Comparison of ENCODE assay signal across 17 cellular contexts in the genomic region with DNA sequence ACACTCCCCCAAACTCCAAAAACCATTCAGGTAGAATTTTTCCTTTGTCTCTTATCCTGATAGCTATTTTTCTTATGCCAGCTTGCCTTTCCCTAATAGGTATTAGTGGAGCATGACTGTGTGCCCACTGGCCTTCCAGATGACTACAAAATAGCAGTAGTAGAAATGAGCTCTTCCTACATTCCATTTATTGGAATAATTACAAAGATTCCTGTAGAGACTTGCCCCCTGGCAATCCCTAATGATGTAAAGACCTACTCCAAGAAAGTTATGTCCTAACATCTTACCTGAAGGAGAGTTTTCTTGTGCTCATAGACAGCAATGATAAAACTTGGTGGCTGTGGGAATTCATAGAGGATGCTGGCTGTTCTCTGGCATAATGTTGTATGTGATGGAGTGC.
A peak's percentile ranks its signal among the peaks of the same experiment; 100 is the strongest.
DNase-seq lines count a peak whose midpoint lies in the region; TF ChIP-seq lines count a peak whose summit lies in the region.
"Had no signal": no experiment of that assay in that cellular context is flagged by ENCODE, and none has a peak within 500 bp of the region (broad histone marks: within the 10 kb centered on the region; RNA-seq: fewer than 3 reads in every experiment).

No MANE protein-coding gene starts in this region.

- H3K36me3 ChIP-seq in mammary epithelial cell (ENCODE audit: insufficient read depth, low read length) (no peaks in the 10 kb centered on the region), trophoblast cell (ENCODE audit: control insufficient read depth in 1 of 2, insufficient read depth in 2 of 2, low read length in 2 of 2) (no peaks in the 10 kb centered on the region)
- H3K36me3 ChIP-seq: BLaER1, HAP-1 had no signal

- H3K27me3 Mint-ChIP-seq in MCF 10A (ENCODE audit: insufficient read depth, unreplicated experiment): no peaks in the 10 kb centered on the region
- H3K27me3 Mint-ChIP-seq: B cell had no signal

- H4K20me1 ChIP-seq in mammary epithelial cell (ENCODE audit: insufficient read depth, low read length): no peaks in the 10 kb centered on the region
- H4K20me1 ChIP-seq: BLaER1 had no signal

- no peak overlapping the region for H4K91ac ChIP-seq in trophoblast cell (ENCODE audit: low read depth, low read length)

- in situ Hi-C loops in mammary epithelial cell (cut with MboI; ENCODE audit: low sequenced_read_pairs in 2 of 2): no loop called here

- POLR2A ChIA-PET in MCF 10A (lab: Yijun Ruan, JAX): interaction anchor here (0.9 to 2.1 kb wide), 4 partner anchors 9 to 12 kb away, joined by 3 to 7 read pairs (median 4); no protein-coding TSS in a partner anchor

- no peaks in the 10 kb centered on the region for H3K9me3 Mint-ChIP-seq in MCF 10A (ENCODE audit: unreplicated experiment)
- H3K9me3 Mint-ChIP-seq: CD8-positive, alpha-beta T cell had no signal

- H3K9ac ChIP-seq in mammary epithelial cell (ENCODE audit: insufficient read depth, low read length): no peak overlapping the region
- no peak overlapping the region for H3K9ac ChIP-seq in trophoblast cell (ENCODE audit: low read length)
- H3K9ac ChIP-seq: BLaER1 had no signal

- intact Hi-C loops in mammary epithelial cell (cut with micrococcal nuclease): no loop called here
- intact Hi-C loops in MCF 10A (cut with micrococcal nuclease): loop anchor here (10.0 kb wide), 1 partner anchor 1948 kb away; no protein-coding TSS in a partner anchor
- intact Hi-C loops in cardiac septum (cut with DNase I): no loop called here

- H4K8ac ChIP-seq in trophoblast cell (ENCODE audit: low read depth, low read length): no peak overlapping the region

- no peak overlapping the region for H3K23ac ChIP-seq in trophoblast cell (ENCODE audit: low read length)

- H3K79me2 ChIP-seq in mammary epithelial cell (ENCODE audit: insufficient read depth, low read length) (no peaks in the 10 kb centered on the region), trophoblast cell (ENCODE audit: control insufficient read depth, insufficient read depth, low read length, poor library complexity) (no peaks in the 10 kb centered on the region)

- no peak overlapping the region for H3K18ac ChIP-seq in trophoblast cell (ENCODE audit: low read length)

- DNase-seq in mammary epithelial cell (peak; percentile 75), MCF 10A (ENCODE audit: unreplicated experiment) (no peak), epithelial cell of prostate (ENCODE audit: low read depth, low spot score) (peak; percentile 46), trophoblast cell (peak; percentile 30 to 68), NCI-H2107 (lab: John Stamatoyannopoulos, UW) (no peak), cardiac septum (ENCODE audit: low spot score) (no peak)
- DNase-seq: Caco-2; CD4-positive, CD25-positive, alpha-beta regulatory T cell; CD8-positive, alpha-beta T cell; DMS153; GOT3; HFFc6 had no signal

- H3K4me3 ChIP-seq in mammary epithelial cell (replicated peaks in 1 of 3; ENCODE audit: insufficient read depth in 1 of 3, low read depth in 2 of 3, low read length in 3 of 3) (no peak overlapping the region), trophoblast cell (ENCODE audit: low read depth, low read length) (no peak overlapping the region)
- H3K4me3 ChIP-seq: BLaER1, HAP-1 had no signal

- H3K4me1 ChIP-seq in mammary epithelial cell (ENCODE audit: insufficient read depth, low read length) (peaks cover 14% of the 10 kb centered on the region), trophoblast cell (ENCODE audit: control insufficient read depth in 1 of 2, insufficient read depth in 2 of 2, low read length in 2 of 2) (no peaks in the 10 kb centered on the region)
- H3K4me1 ChIP-seq: BLaER1, Caco-2, HAP-1 had no signal

- H3K4me3 Mint-ChIP-seq in MCF 10A (ENCODE audit: unreplicated experiment): no peak overlapping the region
- H3K4me3 Mint-ChIP-seq: B cell; CD4-positive, CD25-positive, alpha-beta regulatory T cell; CD8-positive, alpha-beta T cell; HFFc6 had no signal

- H3K36me3 Mint-ChIP-seq in MCF 10A (ENCODE audit: insufficient read depth, unreplicated experiment): no peaks in the 10 kb centered on the region
- H3K36me3 Mint-ChIP-seq: CD4-positive, CD25-positive, alpha-beta regulatory T cell; CD8-positive, alpha-beta T cell had no signal

- H3K27ac Mint-ChIP-seq in MCF 10A (ENCODE audit: low read depth, unreplicated experiment): no peak overlapping the region
- H3K27ac Mint-ChIP-seq: B cell; CD4-positive, CD25-positive, alpha-beta regulatory T cell; CD8-positive, alpha-beta T cell; HFFc6 had no signal

- no peaks in the 10 kb centered on the region for H3K79me1 ChIP-seq in trophoblast cell (ENCODE audit: low read length)

- no peak overlapping the region for H2BK12ac ChIP-seq in trophoblast cell (ENCODE audit: low read length)

- no peak for TF ChIP-seq CTCF in mammary epithelial cell (conservative IDR thresholded peaks at IDR 0.05 in 1 of 2, IDR thresholded peaks at IDR 0.05 in 1 of 2; ENCODE audit: extremely low read depth in 1 of 2, insufficient read depth in 1 of 2, low read depth in 1 of 2, low read length in 2 of 2)
- no peak for TF ChIP-seq CTCF in MCF 10A (IDR thresholded peaks at IDR 0.05; ENCODE audit: unreplicated experiment)

- H2BK120ac ChIP-seq in trophoblast cell (ENCODE audit: insufficient read depth, low read length, poor library complexity): no peak overlapping the region

- H3K4me1 Mint-ChIP-seq in MCF 10A (ENCODE audit: insufficient read depth, unreplicated experiment): peaks cover 9% of the 10 kb centered on the region
- H3K4me1 Mint-ChIP-seq: B cell; CD4-positive, CD25-positive, alpha-beta regulatory T cell had no signal

- BruUV-seq in mammary epithelial cell (replicated peaks; lab: Mats Ljungman, UMichigan) (no TSS peak), MCF 10A (replicated peaks; lab: Mats Ljungman, UMichigan) (no TSS peak)

- peak overlapping the region; percentile 22 for H2AFZ ChIP-seq in mammary epithelial cell (ENCODE audit: low read depth, low read length)
- no peak overlapping the region for H2AFZ ChIP-seq in trophoblast cell (ENCODE audit: insufficient read depth, low read length, poor library complexity)

- no peak overlapping the region for H3K27ac ChIP-seq in mammary epithelial cell (ENCODE audit: insufficient read depth, low read depth, low read length)
- no peak overlapping the region for H3K27ac ChIP-seq in epithelial cell of prostate
- H3K27ac ChIP-seq in trophoblast cell (ENCODE audit: low read depth, low read length): no peak overlapping the region
- H3K27ac ChIP-seq: 22Rv1, BLaER1, C4-2B had no signal

- H4K12ac ChIP-seq in trophoblast cell (ENCODE audit: low read depth, low read length): no peak overlapping the region

- no peak overlapping the region for H2BK5ac ChIP-seq in trophoblast cell (ENCODE audit: low read depth, low read length, poor library complexity)

- no peaks in the 10 kb centered on the region for H3K9me3 ChIP-seq in mammary epithelial cell (replicated peaks; ENCODE audit: insufficient read depth, low read length)
- H3K9me3 ChIP-seq in trophoblast cell (ENCODE audit: insufficient read depth, low read depth, low read length): no peaks in the 10 kb centered on the region
- H3K9me3 ChIP-seq: BLaER1, Caco-2, HAP-1 had no signal

- CTCF ChIA-PET in mammary epithelial cell (lab: Charles Lee; ENCODE audit: low non-redundant PET): interaction anchor here (0.6 kb wide), 2 partner anchors 418 to 623 kb away, joined by 3 read pairs; no protein-coding TSS in a partner anchor
- CTCF ChIA-PET in MCF 10A (lab: Yijun Ruan, JAX): no interaction called here

- dilution Hi-C loops in mammary epithelial cell (cut with HindIII; ENCODE audit: low sequenced_read_pairs): no loop called here

- H3K4ac ChIP-seq in trophoblast cell (ENCODE audit: low read depth, low read length): no peak overlapping the region

- H3K4me2 ChIP-seq in mammary epithelial cell (ENCODE audit: insufficient read depth, low read depth, low read length) (peak overlapping the region; percentile 41), trophoblast cell (ENCODE audit: low read length) (no peak overlapping the region)
- H3K4me2 ChIP-seq: BLaER1 had no signal

- no peaks in the 10 kb centered on the region for H3K27me3 ChIP-seq in mammary epithelial cell (ENCODE audit: insufficient read depth, low read length)
- no peaks in the 10 kb centered on the region for H3K27me3 ChIP-seq in trophoblast cell (ENCODE audit: insufficient read depth, low read length)
- H3K27me3 ChIP-seq: BLaER1 had no signal

- no peak overlapping the region for H2AK5ac ChIP-seq in trophoblast cell (ENCODE audit: low read length)

- no peak overlapping the region for H3K14ac ChIP-seq in trophoblast cell (ENCODE audit: low read length)

Comparison
In these comparisons a context has a peak if more than half of its experiments do, and no peak if none do; other contexts are left out.
1. DNase-seq: peak in mammary epithelial cell (single experiment), epithelial cell of prostate (single experiment) and trophoblast cell (2 of 2); none in MCF 10A (single experiment), NCI-H2107 (single experiment) and cardiac septum (single experiment).